Comparison of ENCODE assay signal across 1 cellular context in the genomic region with DNA sequence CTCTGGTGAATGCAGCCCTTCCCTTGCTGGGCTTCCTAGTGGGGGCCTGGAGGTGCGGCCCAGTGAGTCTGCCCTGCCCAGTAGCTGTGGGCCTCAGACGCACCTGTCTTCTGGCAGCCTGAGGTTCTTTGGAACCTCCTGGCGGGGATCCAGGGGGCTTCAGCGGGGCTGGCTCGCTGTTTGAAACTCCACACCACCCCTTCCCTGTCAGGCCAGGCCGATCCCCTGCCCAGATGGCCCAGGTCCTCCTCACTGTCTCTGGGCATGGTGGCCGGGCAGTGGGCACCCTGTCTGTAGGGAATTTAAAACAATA.
TF ChIP-seq lines count a peak whose summit lies in the region.

No MANE protein-coding gene starts in this region.

TF ChIP-seq in HepG2, 621 proteins besides CTCF, POLR2A, EP300 and RAD21 (continued from another document):
- TF ChIP-seq, protein P1, sequence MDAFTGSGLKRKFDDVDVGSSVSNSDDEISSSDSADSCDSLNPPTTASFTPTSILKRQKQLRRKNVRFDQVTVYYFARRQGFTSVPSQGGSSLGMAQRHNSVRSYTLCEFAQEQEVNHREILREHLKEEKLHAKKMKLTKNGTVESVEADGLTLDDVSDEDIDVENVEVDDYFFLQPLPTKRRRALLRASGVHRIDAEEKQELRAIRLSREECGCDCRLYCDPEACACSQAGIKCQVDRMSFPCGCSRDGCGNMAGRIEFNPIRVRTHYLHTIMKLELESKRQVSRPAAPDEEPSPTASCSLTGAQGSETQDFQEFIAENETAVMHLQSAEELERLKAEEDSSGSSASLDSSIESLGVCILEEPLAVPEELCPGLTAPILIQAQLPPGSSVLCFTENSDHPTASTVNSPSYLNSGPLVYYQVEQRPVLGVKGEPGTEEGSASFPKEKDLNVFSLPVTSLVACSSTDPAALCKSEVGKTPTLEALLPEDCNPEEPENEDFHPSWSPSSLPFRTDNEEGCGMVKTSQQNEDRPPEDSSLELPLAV (CRISPR knock-in tag; conservative IDR thresholded peaks at IDR 0.05; ENCODE audit: low read depth): no peak
- TF ChIP-seq HIVEP1 (CRISPR knock-in tag; IDR thresholded peaks at IDR 0.05) (no peak), ZFP90 (CRISPR knock-in tag; IDR thresholded peaks at IDR 0.05; ENCODE audit: borderline replicate concordance) (no peak)
